8 cellular contexts compared by ENCODE assay signal in the genomic region with DNA sequence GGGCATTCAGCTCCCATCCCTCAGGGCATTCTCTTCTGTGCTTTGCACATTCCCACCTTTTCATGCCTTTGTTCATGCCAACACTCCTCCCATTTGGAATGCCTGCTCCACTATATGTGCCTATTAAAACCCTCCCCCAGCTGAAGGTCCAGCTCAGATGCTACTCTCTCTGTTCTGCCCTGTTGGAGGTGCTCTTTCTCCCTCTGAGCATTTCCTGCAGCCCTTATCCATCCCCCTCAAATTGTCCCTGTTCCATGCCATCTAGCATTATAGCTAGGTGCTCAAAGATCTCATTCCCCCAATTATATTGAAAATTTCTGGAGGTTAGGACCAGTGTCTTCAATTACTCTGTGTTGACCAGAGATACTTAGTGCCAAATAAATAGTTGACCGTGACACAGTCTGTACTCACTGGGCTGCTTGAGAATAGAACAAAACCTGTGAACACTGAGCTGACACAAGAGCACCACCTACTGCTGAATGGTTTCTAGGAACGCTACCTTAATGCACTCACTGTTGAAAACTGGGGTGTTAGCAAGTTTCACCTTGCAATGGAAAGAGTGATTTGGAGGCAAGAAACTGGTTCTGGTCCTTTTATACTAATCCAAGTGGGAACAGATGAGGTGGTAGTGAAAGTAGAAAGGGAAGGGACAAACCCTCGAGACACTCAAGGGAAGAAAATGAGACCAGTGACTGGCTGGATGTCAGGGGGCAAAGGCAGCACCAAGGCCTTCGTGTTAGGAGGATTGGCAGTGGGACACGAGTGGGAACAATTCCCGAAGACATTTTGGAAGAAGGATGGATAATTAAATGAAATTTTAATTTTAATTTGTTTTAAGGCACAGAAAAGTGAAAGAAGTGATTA.
DNase-seq lines count a peak whose midpoint lies in the region; ATAC-seq and TF ChIP-seq lines count a peak whose summit lies in the region.

No MANE protein-coding gene starts in this region.

- H3K27ac ChIP-seq in left ventricle myocardium inferior (replicated peaks), result no peak overlapping the region

- intact Hi-C loops in left ventricle myocardium inferior (cut with micrococcal nuclease), result loop anchor here (5.0 kb wide), 1 partner anchor 264 kb away; no protein-coding TSS in a partner anchor

- peaks cover 66% of the 10 kb centered on the region for H3K4me1 ChIP-seq in left ventricle myocardium inferior

- H3K9me3 ChIP-seq in left ventricle myocardium inferior (replicated peaks), result no peaks in the 10 kb centered on the region

- peak; percentile 76 for TF ChIP-seq CTCF in left ventricle myocardium inferior (IDR thresholded peaks at IDR 0.05; ENCODE audit: borderline replicate concordance)

- DNase-seq in COLO668 (lab: John Stamatoyannopoulos, UW; ENCODE audit: unreplicated experiment) (peak; percentile 19), HS-27A (ENCODE audit: low read depth) (peak; percentile 42), SK-MEL-5 (ENCODE audit: low read depth, low spot score) (peak; percentile 60), left ventricle myocardium inferior (no peak), superior temporal gyrus (ENCODE audit: extremely low spot score) (peak; percentile 72), T1000 (lab: John Stamatoyannopoulos, UW) (no peak)
- DNase-seq in stimulated activated CD4-positive, alpha-beta T cell treated with anti-CD3 and anti-CD28 coated beads, Interleukin-15, amount 100 ng/mL, for 24 hours, result no peak

- ATAC-seq in HG03045 (IDR thresholded peaks at IDR 0.05; ENCODE audit: unreplicated experiment), result no peak

- no peak overlapping the region for H3K4me3 ChIP-seq in left ventricle myocardium inferior

- no peaks in the 10 kb centered on the region for H3K36me3 ChIP-seq in left ventricle myocardium inferior

- H3K27me3 ChIP-seq in left ventricle myocardium inferior (ENCODE audit: low read depth), result no peaks in the 10 kb centered on the region

- in situ Hi-C loops in SK-MEL-5 (cut with HindIII; ENCODE audit: low pct_unique_long_range_greater_than_20kb, low sequenced_read_pairs), result no loop called here

Comparison
In these comparisons a context has a peak if more than half of its experiments do, and no peak if none do; other contexts are left out.
1. DNase-seq: peak in COLO668 (single experiment), HS-27A (single experiment), SK-MEL-5 (single experiment) and superior temporal gyrus (single experiment); none in left ventricle myocardium inferior (single experiment), stimulated activated CD4-positive, alpha-beta T cell treated with anti-CD3 and anti-CD28 coated beads, Interleukin-15, amount 100 ng/mL, for 24 hours (single experiment) and T1000 (single experiment).